ENCODE assay signal across 8 cellular contexts in genomic region chr6:2842139-2842552, GRCh38. TPM values are rescaled to one million over a fixed set of nuclear protein-coding genes. Genes with fewer than 3 reads are reported as not detected.
A peak's percentile ranks its signal among the peaks of the same experiment; 100 is the strongest.
DNase-seq lines count a peak whose midpoint lies in the region; ATAC-seq and TF ChIP-seq lines count a peak whose summit lies in the region.

No MANE protein-coding gene starts in this region.

- H3K4me2 ChIP-seq in skeletal muscle satellite cell (ENCODE audit: low read length) = peak overlapping the region; percentile 76

- H3K4me3 Mint-ChIP-seq in activated CD4-positive, alpha-beta memory T cell treated with anti-CD3 and anti-CD28 coated beads for 36 hours = peak overlapping the region; percentile 86
- peak overlapping the region; percentile 63 for H3K4me3 Mint-ChIP-seq in glutamatergic neuron (ENCODE audit: unreplicated experiment)

- no peak for TF ChIP-seq CTCF in glutamatergic neuron (IDR thresholded peaks at IDR 0.05; ENCODE audit: partially characterized antibody, unreplicated experiment)

- H3K4me3 ChIP-seq in H7 (ENCODE audit: insufficient read depth, low read depth, low read length) (peak overlapping the region; percentile 54), skeletal muscle satellite cell (ENCODE audit: low read length) (peak overlapping the region; percentile 67)

- intact Hi-C loops in activated CD4-positive, alpha-beta memory T cell treated with anti-CD3 and anti-CD28 coated beads for 36 hours (cut with micrococcal nuclease) = loop anchor here (1.0 to 10.0 kb wide), 3 partner anchors 48 to 1173 kb away; no protein-coding TSS in a partner anchor

- H3K9me3 Mint-ChIP-seq in activated CD4-positive, alpha-beta memory T cell treated with anti-CD3 and anti-CD28 coated beads for 36 hours = no peaks in the 10 kb centered on the region
- H3K9me3 Mint-ChIP-seq in glutamatergic neuron (ENCODE audit: unreplicated experiment) = peaks cover 6% of the 10 kb centered on the region

- no peaks in the 10 kb centered on the region for H3K9me3 ChIP-seq in skeletal muscle satellite cell (replicated peaks; ENCODE audit: low read length)

- H3K36me3 ChIP-seq in H7 (replicated peaks; ENCODE audit: control insufficient read depth, insufficient read depth, low read length) = no peaks in the 10 kb centered on the region
- H3K36me3 ChIP-seq in skeletal muscle satellite cell (ENCODE audit: insufficient read depth, low read length) = no peaks in the 10 kb centered on the region

- H3K4me1 ChIP-seq in skeletal muscle satellite cell (ENCODE audit: control insufficient read depth, insufficient read depth, low read length) = peaks cover 42% of the 10 kb centered on the region

- no peaks in the 10 kb centered on the region for H3K27me3 Mint-ChIP-seq in activated CD4-positive, alpha-beta memory T cell treated with anti-CD3 and anti-CD28 coated beads for 36 hours
- H3K27me3 Mint-ChIP-seq in glutamatergic neuron (ENCODE audit: unreplicated experiment) = peaks cover 2% of the 10 kb centered on the region

- H3K4me1 Mint-ChIP-seq in activated CD4-positive, alpha-beta memory T cell treated with anti-CD3 and anti-CD28 coated beads for 36 hours (ENCODE audit: low read depth) = peaks cover 69% of the 10 kb centered on the region
- peaks cover 17% of the 10 kb centered on the region for H3K4me1 Mint-ChIP-seq in glutamatergic neuron (ENCODE audit: low read depth, unreplicated experiment)

- no peaks in the 10 kb centered on the region for H3K27me3 ChIP-seq in H7 (ENCODE audit: control insufficient read depth, insufficient read depth, low read length)
- no peaks in the 10 kb centered on the region for H3K27me3 ChIP-seq in skeletal muscle satellite cell (ENCODE audit: control insufficient read depth, insufficient read depth, low read length)

- DNase-seq in H7 (no peak), glutamatergic neuron (no peak), left lobe of liver (ENCODE audit: low spot score) (no peak)
- DNase-seq in activated CD4-positive, alpha-beta memory T cell treated with anti-CD3 and anti-CD28 coated beads for 36 hours = no peak
- DNase-seq in stimulated activated CD4-positive, alpha-beta T cell treated with anti-CD3 and anti-CD28 coated beads, Interleukin-15, amount 100 ng/mL, for 24 hours = no peak

- peaks cover 30% of the 10 kb centered on the region for H3K36me3 Mint-ChIP-seq in activated CD4-positive, alpha-beta memory T cell treated with anti-CD3 and anti-CD28 coated beads for 36 hours
- no peaks in the 10 kb centered on the region for H3K36me3 Mint-ChIP-seq in glutamatergic neuron (ENCODE audit: unreplicated experiment)

- ATAC-seq in GM21381 (IDR thresholded peaks at IDR 0.05; ENCODE audit: unreplicated experiment) (no peak), left lobe of liver (no peak), HG03175 (IDR thresholded peaks at IDR 0.05; ENCODE audit: unreplicated experiment) (no peak)

- peak overlapping the region; percentile 93 for H3K27ac Mint-ChIP-seq in activated CD4-positive, alpha-beta memory T cell treated with anti-CD3 and anti-CD28 coated beads for 36 hours
- peak overlapping the region; percentile 70 for H3K27ac Mint-ChIP-seq in glutamatergic neuron (ENCODE audit: unreplicated experiment)

- peak overlapping the region; percentile 67 for H3K9ac ChIP-seq in skeletal muscle satellite cell (ENCODE audit: low read depth, low read length)

- CTCF ChIA-PET in activated CD4-positive, alpha-beta memory T cell treated with anti-CD3 and anti-CD28 coated beads for 36 hours (lab: Charles Lee) = interaction anchor here (0.7 to 3.7 kb wide), 23 partner anchors 12 to 157 kb away, joined by 3 to 56 read pairs (median 5); partner anchors contain the start of genes NQO2 and WRNIP1

- POLR2A ChIA-PET in activated CD4-positive, alpha-beta memory T cell treated with anti-CD3 and anti-CD28 coated beads for 36 hours (lab: Charles Lee) = interaction anchor here (0.8 to 4.1 kb wide), 23 partner anchors 9 to 227 kb away, joined by 3 to 44 read pairs (median 5); partner anchors contain the start of genes NQO2, RIPK1, SERPINB6 and WRNIP1

RNA-seq across cellular contexts. Expression of gene SERPINB1, which starts 0.5 kb away (rescaled TPM):
- total RNA-seq in H7 (2014; rRNA removed; shearing (Covaris generic)) = 13.6 and 14.1 TPM in 2 replicates
- 100 to 1,000 TPM; 164 to 169 TPM for total RNA-seq in activated CD4-positive, alpha-beta memory T cell treated with anti-CD3 and anti-CD28 coated beads for 36 hours
- total RNA-seq in glutamatergic neuron (ENCODE audit: unreplicated experiment) = 8.2 TPM
- total RNA-seq in skeletal muscle satellite cell (2012; rRNA removed) = 7.6 and 14.4 TPM in 2 replicates
- total RNA-seq in left lobe of liver = 9.5 TPM

Comparison
In these comparisons a context has a peak if more than half of its experiments do, and no peak if none do; other contexts are left out.
1. RNA of gene SERPINB1, which starts 0.5 kb away (total RNA-seq): 164 to 169 TPM in activated CD4-positive, alpha-beta memory T cell treated with anti-CD3 and anti-CD28 coated beads for 36 hours; 13.6 to 14.1 TPM in H7, 9.5 TPM in left lobe of liver (single experiment) and 8.2 TPM in glutamatergic neuron (single experiment); every median in the first group is over 10 times any median in the second.